Comparison of ENCODE assay signal across 9 cellular contexts in genomic region chr1:115829023-115829674, GRCh38. TPM values are rescaled to one million over a fixed set of nuclear protein-coding genes. Genes with fewer than 3 reads are reported as not detected.
DNase-seq lines count a peak whose midpoint lies in the region; ATAC-seq and TF ChIP-seq lines count a peak whose summit lies in the region.
"Had no signal": no experiment of that assay in that cellular context is flagged by ENCODE, and none has a peak within 500 bp of the region (broad histone marks: within the 10 kb centered on the region; RNA-seq: fewer than 3 reads in every experiment).

No MANE protein-coding gene starts in this region.

- H3K4me3 ChIP-seq in fibroblast of mammary gland (ENCODE audit: control insufficient read depth, low read depth, low read length): peak overlapping the region; percentile 38
- H3K4me3 ChIP-seq: BLaER1 had no signal

- DNase-seq in NCI-H2227 (lab: John Stamatoyannopoulos, UW; ENCODE audit: unreplicated experiment) (peak; percentile 69), NCI-H2227 treated with DMSO at 0.1 percent for 48 hours (lab: John Stamatoyannopoulos, UW) (no peak), SKM-1 treated with dmso at 0.1 percent for 144 hours (lab: John Stamatoyannopoulos, UW; ENCODE audit: unreplicated experiment) (peak; percentile 32), fibroblast of mammary gland (ENCODE audit: low read depth) (peak; percentile 96), occipital lobe (lab: John Stamatoyannopoulos, UW) (peak; percentile 61)
- no peak for DNase-seq in stimulated activated naive CD4-positive, alpha-beta T cell (lab: John Stamatoyannopoulos, UW)

- no peak for TF ChIP-seq CTCF in fibroblast of mammary gland (conservative IDR thresholded peaks at IDR 0.05; ENCODE audit: control insufficient read depth, insufficient read depth, low read depth, low read length)

- ATAC-seq in GM21367 (IDR thresholded peaks at IDR 0.05; ENCODE audit: unreplicated experiment) (no peak), HG02763 (IDR thresholded peaks at IDR 0.05; ENCODE audit: unreplicated experiment) (no peak)

RNA-seq across cellular contexts. Expression of gene NHLH2, which starts 11.8 kb away (rescaled TPM):
- total RNA-seq in occipital lobe: 1.7 TPM

Comparison
In these comparisons a context has a peak if more than half of its experiments do, and no peak if none do; other contexts are left out.
1. DNase-seq: peak in NCI-H2227 (single experiment), SKM-1 treated with dmso at 0.1 percent for 144 hours (single experiment), fibroblast of mammary gland (single experiment) and occipital lobe (single experiment); none in NCI-H2227 treated with DMSO at 0.1 percent for 48 hours (single experiment) and stimulated activated naive CD4-positive, alpha-beta T cell (0 of 6).